In genomic region chrX:136652822-136653723, GRCh38 we compare ENCODE assay signal across 18 cellular contexts. TPM values are rescaled to one million over a fixed set of nuclear protein-coding genes. Genes with fewer than 3 reads are reported as not detected.
DNase-seq lines count a peak whose midpoint lies in the region; ATAC-seq lines count a peak whose summit lies in the region.
"Had no signal": no experiment of that assay in that cellular context is flagged by ENCODE, and none has a peak within 500 bp of the region (broad histone marks: within the 10 kb centered on the region; RNA-seq: fewer than 3 reads in every experiment).

No MANE protein-coding gene starts in this region.

- no peaks in the 10 kb centered on the region for H3K9me3 Mint-ChIP-seq in stimulated activated naive CD8-positive, alpha-beta T cell treated with anti-CD3 and anti-CD28 coated beads, Interleukin-15, amount 100 ng/mL, for 72 hours

- H3K27me3 Mint-ChIP-seq in stimulated activated naive CD8-positive, alpha-beta T cell treated with anti-CD3 and anti-CD28 coated beads, Interleukin-15, amount 100 ng/mL, for 72 hours = no peaks in the 10 kb centered on the region
- no peaks in the 10 kb centered on the region for H3K27me3 Mint-ChIP-seq in T-helper 17 cell

- peak overlapping the region; percentile 69 for H3K4me3 ChIP-seq in effector memory CD4-positive, alpha-beta T cell (ENCODE audit: insufficient read depth, low read depth, low read length, poor library complexity, severe bottlenecking)
- no peak overlapping the region for H3K4me3 ChIP-seq in thymus (ENCODE audit: low read length)
- H3K4me3 ChIP-seq: adrenal gland, GM12878, pancreas had no signal

- H3K9me3 ChIP-seq in T-helper 17 cell (ENCODE audit: control insufficient read depth, low read length, poor library complexity, severe bottlenecking) (no peaks in the 10 kb centered on the region), thymus (ENCODE audit: control insufficient read depth) (no peaks in the 10 kb centered on the region)
- H3K9me3 ChIP-seq in effector memory CD4-positive, alpha-beta T cell (ENCODE audit: control insufficient read depth, low read length) = no peaks in the 10 kb centered on the region
- H3K9me3 ChIP-seq: adrenal gland, pancreas had no signal

- WGBS in thymus = 79% methylated on average over 6 of the region's 6 CpGs

- peaks cover 30% of the 10 kb centered on the region for H3K36me3 Mint-ChIP-seq in T-helper 17 cell (ENCODE audit: low read depth)

- H3K4me1 ChIP-seq in effector memory CD4-positive, alpha-beta T cell (ENCODE audit: control insufficient read depth, insufficient read depth, low read length, poor library complexity, severe bottlenecking) = peaks cover 19% of the 10 kb centered on the region
- no peaks in the 10 kb centered on the region for H3K4me1 ChIP-seq in thymus (ENCODE audit: control insufficient read depth, insufficient read depth, low read length)
- H3K4me1 ChIP-seq: adrenal gland, pancreas had no signal

- no peak overlapping the region for H3K4me3 Mint-ChIP-seq in stimulated activated naive CD8-positive, alpha-beta T cell treated with anti-CD3 and anti-CD28 coated beads, Interleukin-15, amount 100 ng/mL, for 72 hours
- peak overlapping the region; percentile 96 for H3K4me3 Mint-ChIP-seq in T-helper 17 cell

- no peaks in the 10 kb centered on the region for H3K27me3 ChIP-seq in effector memory CD4-positive, alpha-beta T cell (replicated peaks; ENCODE audit: control insufficient read depth, insufficient read depth, low read length, poor library complexity, severe bottlenecking)
- H3K27me3 ChIP-seq in thymus (ENCODE audit: control insufficient read depth, insufficient read depth) = no peaks in the 10 kb centered on the region
- H3K27me3 ChIP-seq: adrenal gland, pancreas had no signal

- DNase-seq in stimulated activated naive CD8-positive, alpha-beta T cell treated with anti-CD3 and anti-CD28 coated beads, Interleukin-15, Interleukin-2, amounts not matched to agents 100 U/mL and 50 U/mL, for 24 hours = no peak
- no peak for DNase-seq in stimulated activated naive CD8-positive, alpha-beta T cell treated with anti-CD3 and anti-CD28 coated beads, Interleukin-15, amount 100 ng/mL, for 72 hours
- no peak for DNase-seq in T-helper 17 cell
- no peak for DNase-seq in effector memory CD4-positive, alpha-beta T cell
- DNase-seq in HuH-7.5 (ENCODE audit: low spot score) = no peak
- no peak for DNase-seq in NCI-H524 treated with DMSO at 0.1 percent for 48 hours (lab: John Stamatoyannopoulos, UW)
- DNase-seq: adrenal gland, EL, NCI-H2029, pancreas had no signal

- ATAC-seq in stimulated activated naive CD8-positive, alpha-beta T cell treated with anti-CD3 and anti-CD28 coated beads, Interleukin-15, Interleukin-2, amounts not matched to agents 100 U/mL and 50 U/mL, for 24 hours = peak; percentile 72
- no peak for ATAC-seq in stimulated activated naive CD8-positive, alpha-beta T cell treated with anti-CD3 and anti-CD28 coated beads, Interleukin-15, amount 100 ng/mL, for 72 hours
- ATAC-seq in T-helper 17 cell = peak; percentile 62
- no peak for ATAC-seq in GM19397 (IDR thresholded peaks at IDR 0.05; ENCODE audit: unreplicated experiment)
- ATAC-seq: GM12878 had no signal

- H3K27ac ChIP-seq in effector memory CD4-positive, alpha-beta T cell (ENCODE audit: insufficient read depth, low read length, poor library complexity, severe bottlenecking) = peak overlapping the region; percentile 73
- peak overlapping the region; percentile 31 for H3K27ac ChIP-seq in thymus (ENCODE audit: low read depth)
- H3K27ac ChIP-seq: adrenal gland, C4-2B, pancreas, RWPE1 had no signal

- H3K27ac Mint-ChIP-seq in stimulated activated naive CD8-positive, alpha-beta T cell treated with anti-CD3 and anti-CD28 coated beads, Interleukin-15, amount 100 ng/mL, for 72 hours = no peak overlapping the region
- peak overlapping the region; percentile 77 for H3K27ac Mint-ChIP-seq in T-helper 17 cell

- H3K36me3 ChIP-seq in effector memory CD4-positive, alpha-beta T cell (ENCODE audit: control insufficient read depth, insufficient read depth, low read length) = peaks cover 20% of the 10 kb centered on the region
- H3K36me3 ChIP-seq in thymus (ENCODE audit: control insufficient read depth, insufficient read depth) = no peaks in the 10 kb centered on the region
- H3K36me3 ChIP-seq: adrenal gland, pancreas had no signal

- H3K4me1 Mint-ChIP-seq in stimulated activated naive CD8-positive, alpha-beta T cell treated with anti-CD3 and anti-CD28 coated beads, Interleukin-15, amount 100 ng/mL, for 72 hours = peaks cover 30% of the 10 kb centered on the region
- H3K4me1 Mint-ChIP-seq in T-helper 17 cell = peaks cover 31% of the 10 kb centered on the region

RNA-seq across cellular contexts. Expression of gene CD40LG, which starts 5.1 kb away (rescaled TPM):
- total RNA-seq in T-helper 17 cell = 10 to 100 TPM; 34.8 to 60.7 TPM
- polyA plus RNA-seq in thymus = 4.3 TPM
- total RNA-seq: chondrocyte, kidney epithelial cell, ureter had no signal
- polyA plus RNA-seq: pancreas had no signal

Comparison
In these comparisons a context has a peak if more than half of its experiments do, and no peak if none do; other contexts are left out.
1. ATAC-seq: peak in stimulated activated naive CD8-positive, alpha-beta T cell treated with anti-CD3 and anti-CD28 coated beads, Interleukin-15, Interleukin-2, amounts not matched to agents 100 U/mL and 50 U/mL, for 24 hours (single experiment) and T-helper 17 cell (single experiment); none in stimulated activated naive CD8-positive, alpha-beta T cell treated with anti-CD3 and anti-CD28 coated beads, Interleukin-15, amount 100 ng/mL, for 72 hours (single experiment) and GM19397 (single experiment).